ENCODE assay signal across 18 cellular contexts in the genomic region with DNA sequence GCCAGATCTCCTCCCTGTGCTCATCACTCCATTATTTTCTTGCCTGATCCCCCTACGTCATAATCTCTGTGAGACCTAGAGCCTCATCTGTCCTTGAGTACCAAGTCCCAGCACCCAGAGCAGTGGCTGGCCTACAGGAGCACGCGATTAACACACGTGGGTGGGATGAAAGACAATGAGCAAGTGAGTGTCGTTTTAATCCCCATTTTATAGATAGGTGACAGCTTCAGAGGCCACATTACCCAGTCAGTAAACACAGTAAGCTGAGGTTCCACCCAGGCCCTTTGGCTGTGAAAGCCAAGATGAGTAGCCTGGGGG. TPM values are rescaled to one million over a fixed set of nuclear protein-coding genes. Genes with fewer than 3 reads are reported as not detected.
DNase-seq lines count a peak whose midpoint lies in the region; ATAC-seq, FAIRE-seq and TF ChIP-seq lines count a peak whose summit lies in the region.
"Had no signal": no experiment of that assay in that cellular context is flagged by ENCODE, and none has a peak within 500 bp of the region (broad histone marks: within the 10 kb centered on the region; RNA-seq: fewer than 3 reads in every experiment).

No MANE protein-coding gene starts in this region.

- TF ChIP-seq EP300 in K562 (IDR thresholded peaks at IDR 0.05; ENCODE audit: low read length) (no peak), suprapubic skin (IDR thresholded peaks at IDR 0.05) (no peak)

- in situ Hi-C loops in K562 (cut with MboI), result no loop called here

- no peak for TF ChIP-seq RAD21 in K562 (CRISPR knock-in tag; conservative IDR thresholded peaks at IDR 0.05 in 1 of 2, IDR thresholded peaks at IDR 0.05 in 1 of 2)

- H3K36me3 ChIP-seq in K562 (ENCODE audit: control insufficient read depth, insufficient read depth, low read length) (peaks cover 19% of the 10 kb centered on the region), suprapubic skin (peaks cover 18% of the 10 kb centered on the region)

- no peak overlapping the region for H3K4me2 ChIP-seq in K562 (ENCODE audit: insufficient read depth, low read length)

- H3K27me3 Mint-ChIP-seq in HFFc6 (ENCODE audit: insufficient read depth), result peaks cover 1% of the 10 kb centered on the region
- H3K27me3 Mint-ChIP-seq: effector memory CD8-positive, alpha-beta T cell had no signal

- DNase-seq in HFFc6, result no peak
- no peak for DNase-seq in K562 (ENCODE audit: extremely low read depth in 1 of 4, low spot score in 3 of 4)
- DNase-seq in suprapubic skin (ENCODE audit: low spot score in 2 of 2), result no peak
- DNase-seq in NCI-H2107 (lab: John Stamatoyannopoulos, UW), result no peak
- DNase-seq in activated CD4-positive, alpha-beta T cell treated with anti-CD3 and anti-CD28 coated beads, Interleukin-2, amount 50 U/mL, for 4 hours, result no peak
- DNase-seq: amygdala; DMS79 treated with DMSO at 0.1 percent for 48 hours; effector memory CD8-positive, alpha-beta T cell; kidney glomerular epithelial cell; NCI-H2029; NCI-H510A; T-helper 2 cell; thyroid gland had no signal

- H2AFZ ChIP-seq in K562 (ENCODE audit: low read depth, low read length), result no peak overlapping the region

- CTCF ChIA-PET in K562 (lab: Yijun Ruan, JAX; ENCODE audit: low intra/inter-chr PET ratio), result no interaction called here

- no peaks in the 10 kb centered on the region for H3K9me3 ChIP-seq in K562 (replicated peaks; ENCODE audit: control insufficient read depth, insufficient read depth, low read depth, low read length)
- H3K9me3 ChIP-seq in suprapubic skin, result no peaks in the 10 kb centered on the region
- H3K9me3 ChIP-seq: SJSA1, thyroid gland had no signal

- H3K27ac ChIP-seq in K562 (ENCODE audit: extremely low read depth, low read depth, low read length) (no peak overlapping the region; the same call in 2 of the 3 replicates), suprapubic skin (peak overlapping the region; percentile 34)
- H3K27ac ChIP-seq: C4-2B, SJSA1, thyroid gland had no signal

- WGBS in K562 (ENCODE audit: insufficient coverage, low coverage, missing lambda C conversion rate), result 45% methylated on average over 5 of the region's 5 CpGs
- 62% methylated on average over 5 of the region's 5 CpGs for WGBS in suprapubic skin

- FAIRE-seq in K562 (lab: Jason Lieb, UNC), result no peak
- FAIRE-seq: H1 had no signal

- no peak overlapping the region; the same call in 1 of the 2 replicates for H3K4me3 Mint-ChIP-seq in HFFc6
- H3K4me3 Mint-ChIP-seq: effector memory CD8-positive, alpha-beta T cell; mesothelial cell of epicardium; neural crest cell had no signal

- peak overlapping the region; percentile 88 for H3K27ac Mint-ChIP-seq in HFFc6
- H3K27ac Mint-ChIP-seq: mesothelial cell of epicardium had no signal

- H3K4me1 ChIP-seq in K562 (replicated peaks in 1 of 2; ENCODE audit: control insufficient read depth in 2 of 2, insufficient read depth in 2 of 2, low read length in 2 of 2) (peaks cover 24 to 36% of the 10 kb centered on the region in 2 experiments), suprapubic skin (peaks cover 29% of the 10 kb centered on the region)
- H3K4me1 ChIP-seq: thyroid gland had no signal

- intact Hi-C loops in K562 (cut with micrococcal nuclease), result no loop called here

- no peaks in the 10 kb centered on the region for H3K27me3 ChIP-seq in K562 (ENCODE audit: control insufficient read depth in 2 of 2, insufficient read depth in 2 of 2, low read length in 2 of 2)
- no peaks in the 10 kb centered on the region for H3K27me3 ChIP-seq in suprapubic skin
- H3K27me3 ChIP-seq: SJSA1, thyroid gland had no signal

- no peak for TF ChIP-seq POLR2A in K562 (conservative IDR thresholded peaks at IDR 0.05)
- TF ChIP-seq POLR2A in suprapubic skin (IDR thresholded peaks at IDR 0.05), result no peak

- H3K79me2 ChIP-seq in K562 (ENCODE audit: control insufficient read depth, insufficient read depth, low read length), result no peaks in the 10 kb centered on the region

- TF ChIP-seq CTCF in HFFc6 (IDR thresholded peaks at IDR 0.05) (no peak), K562 (IDR thresholded peaks at IDR 0.05 in 2 of 3, conservative IDR thresholded peaks at IDR 0.05 in 1 of 3; ENCODE audit: insufficient read depth in 2 of 3, low read depth in 1 of 3, low read length in 3 of 3) (no peak), suprapubic skin (IDR thresholded peaks at IDR 0.05) (no peak)

- peak; percentile 2; the same call in 1 of the 3 replicates for ATAC-seq in K562
- ATAC-seq: effector memory CD8-positive, alpha-beta T cell had no signal

- H3K36me3 Mint-ChIP-seq in HFFc6 (ENCODE audit: low read depth), result peaks cover 12% of the 10 kb centered on the region

- BruUV-seq in K562 (replicated peaks; lab: Mats Ljungman, UMichigan), result no TSS peak

- H3K9ac ChIP-seq in K562 (ENCODE audit: insufficient read depth in 1 of 2, low read depth in 2 of 2, low read length in 2 of 2), result peak overlapping the region; percentile 8 to 21; a peak in 2 of 4 replicates

- peaks cover 54% of the 10 kb centered on the region for H3K4me1 Mint-ChIP-seq in HFFc6 (ENCODE audit: low read depth)
- H3K4me1 Mint-ChIP-seq: mesothelial cell of epicardium, neural crest cell had no signal

- no peaks in the 10 kb centered on the region for H4K20me1 ChIP-seq in K562 (replicated peaks; ENCODE audit: control insufficient read depth, insufficient read depth, low read length)

- POLR2A ChIA-PET in K562 (lab: Yijun Ruan, JAX), result interaction anchor here (0.7 to 2.2 kb wide), 16 partner anchors 9 to 393 kb away, joined by 3 to 17 read pairs (median 4); a partner anchor contains a TSS

- no peaks in the 10 kb centered on the region for H3K9me3 Mint-ChIP-seq in HFFc6
- H3K9me3 Mint-ChIP-seq: effector memory CD8-positive, alpha-beta T cell; mesothelial cell of epicardium; neural crest cell had no signal

- no peaks in the 10 kb centered on the region for H3K9me1 ChIP-seq in K562 (ENCODE audit: control insufficient read depth, insufficient read depth, low read length)

- H3K4me3 ChIP-seq in K562, result no peak overlapping the region
- H3K4me3 ChIP-seq in suprapubic skin, result no peak overlapping the region
- H3K4me3 ChIP-seq: SJSA1, thyroid gland had no signal

RNA-seq across cellular contexts. Expression of a gene that starts 17.3 kb away (rescaled TPM):
- total RNA-seq in HFFc6 (2021; fragmentation: NEBNext Ultra II Directional; extraction: Animal tissue kit (Norgen Biotek cat#: 25700)), result 10 to 100 TPM; 27.0 to 38.5 (median 34.3) TPM
- total RNA-seq in K562 (2011; cell fraction: chromatin; rRNA removed; ENCODE audit: low replicate concordance), result 35.5 and 103 TPM in 2 replicates
- 64.2 and 80.4 TPM in 2 replicates for total RNA-seq in K562 (2011; cell fraction: nucleolus; rRNA removed)
- 48.8 and 49.1 TPM in 2 replicates for total RNA-seq in K562 (2011; cell fraction: nucleoplasm; rRNA removed)
- total RNA-seq in K562 (2014; rRNA removed), result 46.0 and 90.9 TPM in 2 replicates
- total RNA-seq in K562 (2014; rRNA removed; fragmentation: Illumina TruSeq; extraction: Trizol), result 43.0 and 63.0 TPM in 2 replicates
- 72.7 and 74.7 TPM in 2 replicates for total RNA-seq in K562 (2015; rRNA removed; fragmentation: Illumina TruSeq; extraction: Trizol)
- 91.3 and 104 TPM in 2 replicates for total RNA-seq in K562 (2021)
- 64.4 and 79.2 TPM in 2 replicates for polyA plus RNA-seq in K562 (2011; rRNA removed)
- polyA plus RNA-seq in K562 (2011; cell fraction: cytosol; rRNA removed), result 56.0 and 75.1 TPM in 2 replicates
- 31.6 and 47.8 TPM in 2 replicates for polyA plus RNA-seq in K562 (2011; cell fraction: nucleus; rRNA removed)
- 64.7 and 97.4 TPM in 2 replicates for polyA plus RNA-seq in K562 (2012)
- polyA plus RNA-seq in K562 (2014; fragmentation: Illumina TruSeq; extraction: Trizol), result 110 and 117 TPM in 2 replicates
- 10 to 100 TPM in 1 of 2 experiments, 1 to 10 TPM in 1; 9.3 to 24.2 TPM for polyA plus RNA-seq in K562 (2014; fragmentation: Nextera tagmentation; extraction: Ambion mirVana)
- polyA plus RNA-seq in K562 (2014; rRNA removed), result 56.7 and 89.1 TPM in 2 replicates
- 43.1 and 50.2 TPM in 2 replicates for polyA minus RNA-seq in K562 (2011; rRNA and poly(A)+ RNA removed)
- 49.8 and 67.6 TPM in 2 replicates for polyA minus RNA-seq in K562 (2011; cell fraction: cytosol; rRNA and poly(A)+ RNA removed)
- polyA minus RNA-seq in K562 (2011; cell fraction: nucleus; rRNA and poly(A)+ RNA removed), result 19.1 and 26.8 TPM in 2 replicates
- total RNA-seq in suprapubic skin, result 10 to 100 TPM; 11.6 to 19.9 (median 14.1) TPM

RNA-seq across cellular contexts. Expression of a gene that starts 17.7 kb away (rescaled TPM):
- 10 to 100 TPM; 29.8 to 33.3 (median 31.3) TPM for total RNA-seq in HFFc6 (2021; fragmentation: NEBNext Ultra II Directional; extraction: Animal tissue kit (Norgen Biotek cat#: 25700))
- total RNA-seq in K562 (2011; cell fraction: chromatin; rRNA removed; ENCODE audit: low replicate concordance), result 241 and 561 TPM in 2 replicates
- total RNA-seq in K562 (2011; cell fraction: nucleolus; rRNA removed), result 334 and 386 TPM in 2 replicates
- total RNA-seq in K562 (2011; cell fraction: nucleoplasm; rRNA removed), result 352 and 440 TPM in 2 replicates
- total RNA-seq in K562 (2014; rRNA removed), result 104 and 150 TPM in 2 replicates
- 44.3 and 48.5 TPM in 2 replicates for total RNA-seq in K562 (2014; rRNA removed; fragmentation: Illumina TruSeq; extraction: Trizol)
- 66.2 and 67.2 TPM in 2 replicates for total RNA-seq in K562 (2015; rRNA removed; fragmentation: Illumina TruSeq; extraction: Trizol)
- 102 and 107 TPM in 2 replicates for total RNA-seq in K562 (2021)
- 113 and 117 TPM in 2 replicates for polyA plus RNA-seq in K562 (2011; rRNA removed)
- 145 and 208 TPM in 2 replicates for polyA plus RNA-seq in K562 (2011; cell fraction: cytosol; rRNA removed)
- polyA plus RNA-seq in K562 (2011; cell fraction: nucleus; rRNA removed), result 338 and 468 TPM in 2 replicates
- 113 and 151 TPM in 2 replicates for polyA plus RNA-seq in K562 (2012)
- polyA plus RNA-seq in K562 (2014; fragmentation: Illumina TruSeq; extraction: Trizol), result 58.3 and 90.4 TPM in 2 replicates
- 10 to 100 TPM in 1 of 2 experiments, 1 to 10 TPM in 1; 9.1 to 11.3 TPM for polyA plus RNA-seq in K562 (2014; fragmentation: Nextera tagmentation; extraction: Ambion mirVana)
- 135 and 140 TPM in 2 replicates for polyA plus RNA-seq in K562 (2014; rRNA removed)
- 65.9 and 102 TPM in 2 replicates for polyA minus RNA-seq in K562 (2011; rRNA and poly(A)+ RNA removed)
- 42.5 and 67.8 TPM in 2 replicates for polyA minus RNA-seq in K562 (2011; cell fraction: cytosol; rRNA and poly(A)+ RNA removed)
- polyA minus RNA-seq in K562 (2011; cell fraction: nucleus; rRNA and poly(A)+ RNA removed), result 110 and 139 TPM in 2 replicates
- total RNA-seq in suprapubic skin, result 100 to 1,000 TPM in 3 of 4 donors, 10 to 100 TPM in 1; 73.3 to 119 (median 106) TPM

RNA-seq across cellular contexts. Expression of a gene that starts 28.9 kb away (rescaled TPM):
- 10 to 100 TPM; 40.7 to 46.7 (median 41.9) TPM for total RNA-seq in HFFc6 (2021; fragmentation: NEBNext Ultra II Directional; extraction: Animal tissue kit (Norgen Biotek cat#: 25700))
- 31.0 and 60.5 TPM in 2 replicates for total RNA-seq in K562 (2011; cell fraction: chromatin; rRNA removed; ENCODE audit: low replicate concordance)
- total RNA-seq in K562 (2011; cell fraction: nucleolus; rRNA removed), result 37.1 and 42.7 TPM in 2 replicates
- 33.4 and 47.4 TPM in 2 replicates for total RNA-seq in K562 (2011; cell fraction: nucleoplasm; rRNA removed)
- total RNA-seq in K562 (2014; rRNA removed), result 105 and 106 TPM in 2 replicates
- 82.6 and 86.7 TPM in 2 replicates for total RNA-seq in K562 (2014; rRNA removed; fragmentation: Illumina TruSeq; extraction: Trizol)
- 93.9 and 94.3 TPM in 2 replicates for total RNA-seq in K562 (2015; rRNA removed; fragmentation: Illumina TruSeq; extraction: Trizol)
- 72.3 and 77.3 TPM in 2 replicates for total RNA-seq in K562 (2021)
- polyA plus RNA-seq in K562 (2011; rRNA removed), result 121 and 145 TPM in 2 replicates
- 151 and 164 TPM in 2 replicates for polyA plus RNA-seq in K562 (2011; cell fraction: cytosol; rRNA removed)
- 39.9 and 61.7 TPM in 2 replicates for polyA plus RNA-seq in K562 (2011; cell fraction: nucleus; rRNA removed)
- 91.8 and 104 TPM in 2 replicates for polyA plus RNA-seq in K562 (2012)
- 95.9 and 104 TPM in 2 replicates for polyA plus RNA-seq in K562 (2014; fragmentation: Illumina TruSeq; extraction: Trizol)
- polyA plus RNA-seq in K562 (2014; fragmentation: Nextera tagmentation; extraction: Ambion mirVana), result 100 to 1,000 TPM in 1 of 2 experiments, 10 to 100 TPM in 1; 62.8 to 133 TPM
- polyA plus RNA-seq in K562 (2014; rRNA removed), result 121 and 141 TPM in 2 replicates
- polyA minus RNA-seq in K562 (2011; rRNA and poly(A)+ RNA removed), result 51.5 and 51.7 TPM in 2 replicates
- polyA minus RNA-seq in K562 (2011; cell fraction: cytosol; rRNA and poly(A)+ RNA removed), result 22.0 and 22.2 TPM in 2 replicates
- polyA minus RNA-seq in K562 (2011; cell fraction: nucleus; rRNA and poly(A)+ RNA removed), result 11.6 and 14.9 TPM in 2 replicates
- total RNA-seq in suprapubic skin, result 10 to 100 TPM; 21.1 to 35.3 (median 22.2) TPM

RNA-seq across cellular contexts. Expression of a gene that starts 29.1 kb away (rescaled TPM):
- total RNA-seq in HFFc6 (2021; fragmentation: NEBNext Ultra II Directional; extraction: Animal tissue kit (Norgen Biotek cat#: 25700)), result 100 to 1,000 TPM; 142 to 167 (median 156) TPM
- total RNA-seq in K562 (2011; cell fraction: chromatin; rRNA removed; ENCODE audit: low replicate concordance), result 623 and 716 TPM in 2 replicates
- 264 and 268 TPM in 2 replicates for total RNA-seq in K562 (2011; cell fraction: nucleolus; rRNA removed)
- 448 and 517 TPM in 2 replicates for total RNA-seq in K562 (2011; cell fraction: nucleoplasm; rRNA removed)
- 101 and 116 TPM in 2 replicates for total RNA-seq in K562 (2014; rRNA removed)
- 70.7 and 80.5 TPM in 2 replicates for total RNA-seq in K562 (2014; rRNA removed; fragmentation: Illumina TruSeq; extraction: Trizol)
- total RNA-seq in K562 (2015; rRNA removed; fragmentation: Illumina TruSeq; extraction: Trizol), result 69.2 and 75.1 TPM in 2 replicates
- total RNA-seq in K562 (2021), result 91.3 and 109 TPM in 2 replicates
- polyA plus RNA-seq in K562 (2011; rRNA removed), result 76.0 and 137 TPM in 2 replicates
- 48.9 and 79.1 TPM in 2 replicates for polyA plus RNA-seq in K562 (2011; cell fraction: cytosol; rRNA removed)
- 143 and 177 TPM in 2 replicates for polyA plus RNA-seq in K562 (2011; cell fraction: nucleus; rRNA removed)
- polyA plus RNA-seq in K562 (2012), result 75.8 and 115 TPM in 2 replicates
- 117 and 122 TPM in 2 replicates for polyA plus RNA-seq in K562 (2014; fragmentation: Illumina TruSeq; extraction: Trizol)
- 10 to 100 TPM; 15.7 to 21.9 TPM for polyA plus RNA-seq in K562 (2014; fragmentation: Nextera tagmentation; extraction: Ambion mirVana)
- polyA plus RNA-seq in K562 (2014; rRNA removed), result 98.1 and 138 TPM in 2 replicates
- polyA minus RNA-seq in K562 (2011; rRNA and poly(A)+ RNA removed), result 69.9 and 111 TPM in 2 replicates
- polyA minus RNA-seq in K562 (2011; cell fraction: cytosol; rRNA and poly(A)+ RNA removed), result 40.1 and 56.7 TPM in 2 replicates
- 86.6 and 165 TPM in 2 replicates for polyA minus RNA-seq in K562 (2011; cell fraction: nucleus; rRNA and poly(A)+ RNA removed)
- total RNA-seq in suprapubic skin, result 100 to 1,000 TPM in 2 of 4 donors, 10 to 100 TPM in 2; 83.5 to 131 (median 99.0) TPM

RNA-seq across cellular contexts. Expression of a gene that starts 35.4 kb away (rescaled TPM):
- total RNA-seq in HFFc6 (2021; fragmentation: NEBNext Ultra II Directional; extraction: Animal tissue kit (Norgen Biotek cat#: 25700)), result 10 to 100 TPM; 21.1 to 31.1 (median 23.2) TPM
- total RNA-seq in K562 (2011; cell fraction: chromatin; rRNA removed; ENCODE audit: low replicate concordance), result 17.5 and 64.2 TPM in 2 replicates
- 92.4 and 92.8 TPM in 2 replicates for total RNA-seq in K562 (2011; cell fraction: nucleolus; rRNA removed)
- 47.7 and 49.9 TPM in 2 replicates for total RNA-seq in K562 (2011; cell fraction: nucleoplasm; rRNA removed)
- total RNA-seq in K562 (2014; rRNA removed) (22.6 and 36.7 TPM in 2 replicates), K562 (2014; rRNA removed; fragmentation: Illumina TruSeq; extraction: Trizol) (6.1 and 8.1 TPM in 2 replicates), K562 (2015; rRNA removed; fragmentation: Illumina TruSeq; extraction: Trizol) (14.0 TPM in 2 replicates), K562 (2021) (31.6 and 35.7 TPM in 2 replicates), suprapubic skin (10 to 100 TPM; 52.0 to 78.1 (median 63.0) TPM)
- polyA plus RNA-seq in K562 (2011; rRNA removed) (7.9 and 9.1 TPM in 2 replicates), K562 (2014; fragmentation: Illumina TruSeq; extraction: Trizol) (16.1 and 22.7 TPM in 2 replicates), K562 (2014; fragmentation: Nextera tagmentation; extraction: Ambion mirVana) (under 1 TPM; 0.25 to 0.92 TPM), K562 (2014; rRNA removed) (16.0 and 18.1 TPM in 2 replicates)
- 7.6 and 19.7 TPM in 2 replicates for polyA plus RNA-seq in K562 (2011; cell fraction: cytosol; rRNA removed)
- 19.2 and 31.8 TPM in 2 replicates for polyA plus RNA-seq in K562 (2011; cell fraction: nucleus; rRNA removed)
- 16.1 and 21.6 TPM in 2 replicates for polyA plus RNA-seq in K562 (2012)
- 6.0 and 10.4 TPM in 2 replicates for polyA minus RNA-seq in K562 (2011; rRNA and poly(A)+ RNA removed)
- 14.8 and 16.7 TPM in 2 replicates for polyA minus RNA-seq in K562 (2011; cell fraction: cytosol; rRNA and poly(A)+ RNA removed)
- polyA minus RNA-seq in K562 (2011; cell fraction: nucleus; rRNA and poly(A)+ RNA removed), result 8.0 and 9.6 TPM in 2 replicates
